In genomic region chr11:120512727-120513435, GRCh38 we compare ENCODE assay signal across 11 cellular contexts. TPM values are rescaled to one million over a fixed set of nuclear protein-coding genes. Genes with fewer than 3 reads are reported as not detected.
DNase-seq lines count a peak whose midpoint lies in the region; ATAC-seq, FAIRE-seq and TF ChIP-seq lines count a peak whose summit lies in the region.
"Had no signal": no experiment of that assay in that cellular context is flagged by ENCODE, and none has a peak within 500 bp of the region (broad histone marks: within the 10 kb centered on the region; RNA-seq: fewer than 3 reads in every experiment).

No MANE protein-coding gene starts in this region.

- H3K27ac ChIP-seq in CD8-positive, alpha-beta T cell (ENCODE audit: low read depth, low read length) = no peak overlapping the region
- H3K27ac ChIP-seq in dorsolateral prefrontal cortex (peak overlapping the region in 50 of 59 donors; percentile 0 to 84 (median 66)), neural progenitor cell (no peak overlapping the region), pancreas (no peak overlapping the region)

- no peak for FAIRE-seq in pancreas (lab: Jason Lieb, UNC)

- no peak overlapping the region for H3K27ac Mint-ChIP-seq in CD8-positive, alpha-beta T cell
- no peak overlapping the region for H3K27ac Mint-ChIP-seq in neural progenitor cell

- WGBS in pancreas, 2 donors = 41% methylated on average over 21 to 23 of the region's 23 CpGs

- no peaks in the 10 kb centered on the region for H3K79me2 ChIP-seq in neural progenitor cell (ENCODE audit: low read depth)

- no peak overlapping the region for H3K9ac ChIP-seq in neural progenitor cell

- H3K36me3 Mint-ChIP-seq in CD8-positive, alpha-beta T cell = no peaks in the 10 kb centered on the region
- no peaks in the 10 kb centered on the region for H3K36me3 Mint-ChIP-seq in neural progenitor cell

- H3K4me1 ChIP-seq in CD8-positive, alpha-beta T cell (ENCODE audit: insufficient read depth, low read length) = no peaks in the 10 kb centered on the region
- H3K4me1 ChIP-seq in neural progenitor cell = peaks cover 12% of the 10 kb centered on the region
- no peaks in the 10 kb centered on the region for H3K4me1 ChIP-seq in pancreas

- no peak for ATAC-seq in CD8-positive, alpha-beta T cell
- ATAC-seq in pancreas (no peak), GM21737 (IDR thresholded peaks at IDR 0.05; ENCODE audit: unreplicated experiment) (no peak)

- DNase-seq in CD8-positive, alpha-beta T cell = no peak
- DNase-seq in LHCN-M2 (ENCODE audit: low read depth) (peak; percentile 19), dorsolateral prefrontal cortex (peak in 6 of 10 donors; percentile 58 to 73 (median 62)), neural progenitor cell (ENCODE audit: low spot score) (no peak), pancreas (no peak), NAMALWA (ENCODE audit: low spot score) (no peak)
- DNase-seq: dermis blood vessel endothelial cell, NCI-H1048, SHP77 treated with DMSO at 0.1 percent for 48 hours had no signal

- H3K4me1 Mint-ChIP-seq in CD8-positive, alpha-beta T cell (ENCODE audit: low read depth) = peaks cover 5% of the 10 kb centered on the region
- H3K4me1 Mint-ChIP-seq in neural progenitor cell = peaks cover 22% of the 10 kb centered on the region

- no peak overlapping the region for H2AFZ ChIP-seq in neural progenitor cell (replicated peaks)

- H3K4me2 ChIP-seq in neural progenitor cell = peak overlapping the region; percentile 87

- H3K9me3 ChIP-seq in CD8-positive, alpha-beta T cell (ENCODE audit: low read length) = no peaks in the 10 kb centered on the region
- H3K9me3 ChIP-seq in neural progenitor cell (ENCODE audit: low read depth) = no peaks in the 10 kb centered on the region
- no peaks in the 10 kb centered on the region for H3K9me3 ChIP-seq in pancreas
- H3K9me3 ChIP-seq: ovary had no signal

- no peaks in the 10 kb centered on the region for H3K36me3 ChIP-seq in CD8-positive, alpha-beta T cell (ENCODE audit: insufficient read depth, low read length)
- H3K36me3 ChIP-seq in neural progenitor cell (no peaks in the 10 kb centered on the region), pancreas (no peaks in the 10 kb centered on the region)
- H3K36me3 ChIP-seq: ovary had no signal

- H3K4me3 Mint-ChIP-seq in CD8-positive, alpha-beta T cell = peak overlapping the region; percentile 50
- peak overlapping the region; percentile 77 for H3K4me3 Mint-ChIP-seq in neural progenitor cell

- H3K4me3 ChIP-seq in CD8-positive, alpha-beta T cell (ENCODE audit: low read depth, low read length) = no peak overlapping the region
- H3K4me3 ChIP-seq in dorsolateral prefrontal cortex (peak overlapping the region in 58 of 59 donors; percentile 12 to 77 (median 60)), neural progenitor cell (no peak overlapping the region), pancreas (no peak overlapping the region)

- H4K20me1 ChIP-seq in neural progenitor cell (ENCODE audit: low read depth) = no peaks in the 10 kb centered on the region

- H3K27me3 ChIP-seq in CD8-positive, alpha-beta T cell (ENCODE audit: insufficient read depth, low read length) = no peaks in the 10 kb centered on the region
- H3K27me3 ChIP-seq in dorsolateral prefrontal cortex = peaks cover 0 to 4% (median 0%) of the 10 kb centered on the region in 45 donors
- H3K27me3 ChIP-seq in neural progenitor cell = peaks cover 40% of the 10 kb centered on the region
- peaks cover 0 to 14% (median 0%) of the 10 kb centered on the region in 4 donors for H3K27me3 ChIP-seq in pancreas
- H3K27me3 ChIP-seq: ovary had no signal

- POLR2A ChIA-PET in CD8-positive, alpha-beta T cell (lab: Charles Lee) = no interaction called here

- H3F3A ChIP-seq in neural progenitor cell (ENCODE audit: low read depth) = no peaks in the 10 kb centered on the region

- no peak for TF ChIP-seq CTCF in CD8-positive, alpha-beta T cell (IDR thresholded peaks at IDR 0.05)
- TF ChIP-seq CTCF in dorsolateral prefrontal cortex (IDR thresholded peaks at IDR 0.05 in 54 of 56, conservative IDR thresholded peaks at IDR 0.05 in 2 of 56; ENCODE audit: low read depth in 1 of 56, partially characterized antibody in 56 of 56) = peak in 37 of 56 donors; percentile 5 to 48 (median 29)
- no peak for TF ChIP-seq CTCF in neural progenitor cell (IDR thresholded peaks at IDR 0.05)
- TF ChIP-seq CTCF in pancreas (IDR thresholded peaks at IDR 0.05) = no peak

- CTCF ChIA-PET in CD8-positive, alpha-beta T cell (lab: Charles Lee) = no interaction called here

- peaks cover 77% of the 10 kb centered on the region for H3K27me3 Mint-ChIP-seq in CD8-positive, alpha-beta T cell (ENCODE audit: low read depth)
- peaks cover 28% of the 10 kb centered on the region for H3K27me3 Mint-ChIP-seq in neural progenitor cell (ENCODE audit: insufficient read depth, low read depth)

- intact Hi-C loops in CD8-positive, alpha-beta T cell (cut with DNase I, micrococcal nuclease) = loop anchor here (5.0 to 10.0 kb wide), 2 partner anchors 178 to 439 kb away; partner anchors contain the start of gene ARHGEF12 (in 1 of the 2)
- intact Hi-C loops in dorsolateral prefrontal cortex (cut with DNase I) (loop anchor here (5.0 kb wide), 5 partner anchors 34 to 599 kb away; no protein-coding TSS in a partner anchor), pancreas (cut with DNase I) (loop anchor here (5.0 to 10.0 kb wide), 4 partner anchors 169 to 442 kb away; no protein-coding TSS in a partner anchor)

- H3K9me3 Mint-ChIP-seq in CD8-positive, alpha-beta T cell = no peaks in the 10 kb centered on the region
- no peaks in the 10 kb centered on the region for H3K9me3 Mint-ChIP-seq in neural progenitor cell

RNA-seq across cellular contexts. Expression of gene GRIK4, which starts 1.3 kb away (rescaled TPM):
- not detected for total RNA-seq in CD8-positive, alpha-beta T cell
- total RNA-seq in LHCN-M2 (2014; rRNA removed) (0.06 and 0.13 TPM in 2 replicates), dorsolateral prefrontal cortex (10 to 100 TPM in 116 of 120 experiments, 1 to 10 TPM in 4; 7.8 to 24.1 (median 14.8) TPM), neural progenitor cell (ENCODE audit: low replicate concordance) (0.36 and 0.68 TPM in 2 replicates), pancreas (not detected)
- polyA plus RNA-seq in LHCN-M2 (2012) = 0.09 TPM
- under 1 TPM in 1 of 2 donors, not detected in 1; 0.02 TPM for polyA plus RNA-seq in pancreas

Comparison
In these comparisons a context has a peak if more than half of its experiments do, and no peak if none do; other contexts are left out.
1. DNase-seq: peak in LHCN-M2 (single experiment) and dorsolateral prefrontal cortex (6 of 10); none in CD8-positive, alpha-beta T cell (0 of 7), neural progenitor cell (single experiment), pancreas (0 of 6) and NAMALWA (single experiment).
2. H3K27ac ChIP-seq: peak in dorsolateral prefrontal cortex (50 of 59); none in CD8-positive, alpha-beta T cell (single experiment), neural progenitor cell (single experiment) and pancreas (0 of 4).
3. H3K4me3 ChIP-seq: peak in dorsolateral prefrontal cortex (58 of 59); none in CD8-positive, alpha-beta T cell (single experiment), neural progenitor cell (single experiment) and pancreas (0 of 4).
4. CTCF ChIP-seq: peak in dorsolateral prefrontal cortex (37 of 56); none in CD8-positive, alpha-beta T cell (single experiment), neural progenitor cell (single experiment) and pancreas (0 of 4).